22 cellular contexts compared by ENCODE assay signal in genomic region chr11:70574725-70575347, GRCh38.
"Had no signal": no experiment of that assay in that cellular context is flagged by ENCODE, and none has a peak within 500 bp of the region (broad histone marks: within the 10 kb centered on the region; RNA-seq: fewer than 3 reads in every experiment).

No MANE protein-coding gene starts in this region.

- H3K36me3 ChIP-seq: lower lobe of right lung, sigmoid colon, transverse colon, vagina, WERI-Rb-1 had no signal

- H3K27ac Mint-ChIP-seq: activated CD8-positive, alpha-beta T cell treated with anti-CD3 and anti-CD28 coated beads, Interleukin-2, amount 10 ng/mL, durations not matched to agents 7 days and 5 days; activated T-helper 17 cell treated with anti-CD3 and anti-CD28 coated beads, Interleukin-2, amount 50 U/mL, for 72 hours; dendritic cell treated with granulocyte-macrophage colony-stimulating factor and Interleukin-4, amounts not matched to agents 40 ng/mL and 50 ng/mL, for 4 days; natural killer cell treated with Interleukin-12 subunit alpha and Interleukin-12 subunit beta and Interleukin-15 and Interleukin-18, amount 100 ng/mL, for 72 hours; stimulated activated naive B cell treated with anti-CD40 and anti-IgM and Interleukin-4, amounts not matched to agents 10 μg/mL and 1 μg/mL and 100 μg/mL, for 72 hours; T-cell; T-helper 2 cell treated with Interferon-gamma antibody and Interleukin-4, amounts not matched to agents 5 μg/mL and 100 μg/mL, for 36 hours had no signal

- H3K4me3 Mint-ChIP-seq: activated CD8-positive, alpha-beta T cell treated with anti-CD3 and anti-CD28 coated beads, Interleukin-2, amount 10 ng/mL, durations not matched to agents 7 days and 5 days; activated T-helper 17 cell treated with anti-CD3 and anti-CD28 coated beads, Interleukin-2, amount 50 U/mL, for 72 hours; dendritic cell treated with granulocyte-macrophage colony-stimulating factor and Interleukin-4, amounts not matched to agents 40 ng/mL and 50 ng/mL, for 4 days; natural killer cell treated with Interleukin-12 subunit alpha and Interleukin-12 subunit beta and Interleukin-15 and Interleukin-18, amount 100 ng/mL, for 72 hours; stimulated activated naive B cell treated with anti-CD40 and anti-IgM and Interleukin-4, amounts not matched to agents 10 μg/mL and 1 μg/mL and 100 μg/mL, for 72 hours; T-cell; T-helper 2 cell treated with Interferon-gamma antibody and Interleukin-4, amounts not matched to agents 5 μg/mL and 100 μg/mL, for 36 hours had no signal

- H3K27me3 Mint-ChIP-seq: activated T-helper 17 cell treated with anti-CD3 and anti-CD28 coated beads, Interleukin-2, amount 50 U/mL, for 72 hours; dendritic cell treated with granulocyte-macrophage colony-stimulating factor and Interleukin-4, amounts not matched to agents 40 ng/mL and 50 ng/mL, for 4 days; natural killer cell treated with Interleukin-12 subunit alpha and Interleukin-12 subunit beta and Interleukin-15 and Interleukin-18, amount 100 ng/mL, for 72 hours had no signal

- H3K4me3 ChIP-seq: lower lobe of right lung, sigmoid colon, smooth muscle cell, transverse colon, vagina had no signal

- H3K36me3 Mint-ChIP-seq: natural killer cell treated with Interleukin-12 subunit alpha and Interleukin-12 subunit beta and Interleukin-15 and Interleukin-18, amount 100 ng/mL, for 72 hours; stimulated activated naive B cell treated with anti-CD40 and anti-IgM and Interleukin-4, amounts not matched to agents 10 μg/mL and 1 μg/mL and 100 μg/mL, for 72 hours; T-cell had no signal

- H3K4me1 ChIP-seq: foreskin keratinocyte, parathyroid adenoma, sigmoid colon, transverse colon, vagina had no signal

- ATAC-seq: activated CD8-positive, alpha-beta T cell treated with anti-CD3 and anti-CD28 coated beads, Interleukin-2, amount 10 ng/mL, durations not matched to agents 7 days and 5 days; activated T-helper 17 cell treated with anti-CD3 and anti-CD28 coated beads, Interleukin-2, amount 50 U/mL, for 72 hours; foreskin keratinocyte; left colon; lower lobe of right lung; natural killer cell treated with Interleukin-12 subunit alpha and Interleukin-12 subunit beta and Interleukin-15 and Interleukin-18, amount 100 ng/mL, for 72 hours; stimulated activated naive B cell treated with anti-CD40 and anti-IgM and Interleukin-4, amounts not matched to agents 10 μg/mL and 1 μg/mL and 100 μg/mL, for 72 hours; T-cell had no signal

- H3K79me2 ChIP-seq: parathyroid adenoma had no signal

- H3K27me3 ChIP-seq: foreskin keratinocyte, sigmoid colon, transverse colon, vagina had no signal

- H3K9me3 Mint-ChIP-seq: activated T-helper 17 cell treated with anti-CD3 and anti-CD28 coated beads, Interleukin-2, amount 50 U/mL, for 72 hours; dendritic cell treated with granulocyte-macrophage colony-stimulating factor and Interleukin-4, amounts not matched to agents 40 ng/mL and 50 ng/mL, for 4 days; natural killer cell treated with Interleukin-12 subunit alpha and Interleukin-12 subunit beta and Interleukin-15 and Interleukin-18, amount 100 ng/mL, for 72 hours; T-cell; T-helper 2 cell treated with Interferon-gamma antibody and Interleukin-4, amounts not matched to agents 5 μg/mL and 100 μg/mL, for 36 hours had no signal

- H3K27ac ChIP-seq: foreskin keratinocyte, lower lobe of right lung, parathyroid adenoma, sigmoid colon, transverse colon, vagina, WERI-Rb-1 had no signal

- H3K9me3 ChIP-seq: lower lobe of right lung, sigmoid colon, transverse colon, vagina had no signal

- H3K4me1 Mint-ChIP-seq: activated T-helper 17 cell treated with anti-CD3 and anti-CD28 coated beads, Interleukin-2, amount 50 U/mL, for 72 hours; stimulated activated naive B cell treated with anti-CD40 and anti-IgM and Interleukin-4, amounts not matched to agents 10 μg/mL and 1 μg/mL and 100 μg/mL, for 72 hours; T-cell had no signal

- H3K9ac ChIP-seq: parathyroid adenoma had no signal

- DNase-seq: activated CD4-positive, alpha-beta T cell treated with anti-CD3 and anti-CD28 coated beads for 1 hour; activated CD4-positive, alpha-beta T cell treated with anti-CD3 and anti-CD28 coated beads, Interleukin-2, amount 50 U/mL, for 1 hour; activated CD8-positive, alpha-beta T cell treated with anti-CD3 and anti-CD28 coated beads, Interleukin-2, amount 10 ng/mL, durations not matched to agents 7 days and 5 days; amygdala; effector CD4-positive, alpha-beta T cell; foreskin keratinocyte; stimulated activated CD4-positive, alpha-beta T cell treated with anti-CD3 and anti-CD28 coated beads, Interleukin-2, amount 100 ng/mL, for 48 hours; stimulated activated CD8-positive, alpha-beta memory T cell treated with anti-CD3 and anti-CD28 coated beads, Interleukin-4, amount 100 ng/mL, for 48 hours; stimulated activated naive B cell treated with anti-CD40 and anti-IgM and Interleukin-4, amounts not matched to agents 10 μg/mL and 1 μg/mL and 100 μg/mL, for 72 hours; T-cell; transverse colon; WERI-Rb-1 had no signal

- H3K4me2 ChIP-seq: smooth muscle cell had no signal
